In the genomic region with DNA sequence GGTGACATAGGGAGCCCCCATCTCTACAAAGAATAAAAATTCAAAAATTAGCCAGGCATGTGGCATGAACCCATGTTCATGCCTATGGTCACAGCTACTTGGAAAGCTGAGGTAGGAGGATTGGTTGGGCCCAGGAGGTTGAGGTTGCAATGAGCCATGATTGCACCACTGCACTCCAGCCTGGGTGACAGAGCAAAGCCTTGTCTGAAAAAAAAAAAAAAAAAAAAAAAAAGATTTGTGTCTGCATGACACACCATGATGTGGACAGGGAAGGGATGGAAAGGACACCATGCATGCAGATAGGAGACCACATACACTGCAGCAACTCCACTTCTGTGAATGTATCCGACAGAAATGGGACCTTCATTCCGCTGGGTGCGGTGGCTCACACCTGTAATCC, we compare ENCODE assay signal across 25 cellular contexts. TPM values are rescaled to one million over a fixed set of nuclear protein-coding genes. Genes with fewer than 3 reads are reported as not detected.
A peak's percentile ranks its signal among the peaks of the same experiment; 100 is the strongest.
DNase-seq lines count a peak whose midpoint lies in the region; ATAC-seq, FAIRE-seq and TF ChIP-seq lines count a peak whose summit lies in the region.
"Had no signal": no experiment of that assay in that cellular context is flagged by ENCODE, and none has a peak within 500 bp of the region (broad histone marks: within the 10 kb centered on the region; RNA-seq: fewer than 3 reads in every experiment).

No MANE protein-coding gene starts in this region.

- H3K27me3 Mint-ChIP-seq in activated naive CD4-positive, alpha-beta T cell treated with anti-CD3 and anti-CD28 coated beads, Interleukin-2, amount 10 ng/mL, durations not matched to agents 7 days and 5 days: peaks cover 20% of the 10 kb centered on the region
- H3K27me3 Mint-ChIP-seq in activated CD8-positive, alpha-beta T cell treated with anti-CD3 and anti-CD28 coated beads for 36 hours: peaks cover 7% of the 10 kb centered on the region

- CTCF ChIA-PET in activated naive CD4-positive, alpha-beta T cell treated with anti-CD3 and anti-CD28 coated beads, Interleukin-2, amount 10 ng/mL, durations not matched to agents 7 days and 5 days (lab: Charles Lee): interaction anchor here (0.7 kb wide), 1 partner anchor 334 kb away, joined by 3 read pairs; no protein-coding TSS in a partner anchor
- CTCF ChIA-PET in activated CD8-positive, alpha-beta T cell treated with anti-CD3 and anti-CD28 coated beads for 36 hours (lab: Charles Lee): no interaction called here

- TF ChIP-seq CTCF in bronchial epithelial cell (IDR thresholded peaks at IDR 0.05; ENCODE audit: insufficient read depth, low read length, severe bottlenecking) (no peak), neutrophil (IDR thresholded peaks at IDR 0.05) (no peak)
- no peak for TF ChIP-seq CTCF in activated CD8-positive, alpha-beta T cell treated with anti-CD3 and anti-CD28 coated beads for 36 hours (IDR thresholded peaks at IDR 0.05)

- POLR2A ChIA-PET in activated CD8-positive, alpha-beta T cell treated with anti-CD3 and anti-CD28 coated beads for 36 hours (lab: Charles Lee): no interaction called here

- no peaks in the 10 kb centered on the region for H3K9me3 Mint-ChIP-seq in activated naive CD4-positive, alpha-beta T cell treated with anti-CD3 and anti-CD28 coated beads, Interleukin-2, amount 10 ng/mL, durations not matched to agents 7 days and 5 days
- no peaks in the 10 kb centered on the region for H3K9me3 Mint-ChIP-seq in activated CD8-positive, alpha-beta T cell treated with anti-CD3 and anti-CD28 coated beads for 36 hours
- H3K9me3 Mint-ChIP-seq: activated B cell treated with CpG ODN at 0.5 μM for 24 hours; activated naive CD8-positive, alpha-beta T cell treated with anti-CD3 and anti-CD28 coated beads, Interleukin-2, amount 50 U/mL, for 24 hours; CD8-positive, alpha-beta memory T cell had no signal

- no peak overlapping the region for H3K4me3 Mint-ChIP-seq in activated naive CD4-positive, alpha-beta T cell treated with anti-CD3 and anti-CD28 coated beads, Interleukin-2, amount 10 ng/mL, durations not matched to agents 7 days and 5 days
- no peak overlapping the region for H3K4me3 Mint-ChIP-seq in activated CD8-positive, alpha-beta T cell treated with anti-CD3 and anti-CD28 coated beads for 36 hours
- H3K4me3 Mint-ChIP-seq: activated B cell treated with CpG ODN at 0.5 μM for 24 hours; activated naive CD8-positive, alpha-beta T cell treated with anti-CD3 and anti-CD28 coated beads, Interleukin-2, amount 50 U/mL, for 24 hours; CD8-positive, alpha-beta memory T cell had no signal

- H3K27me3 ChIP-seq in bronchial epithelial cell (ENCODE audit: control insufficient read depth, insufficient read depth, low read length) (no peaks in the 10 kb centered on the region), neutrophil (no peaks in the 10 kb centered on the region)
- H3K27me3 ChIP-seq: body of pancreas, stomach, transverse colon had no signal

- ATAC-seq in activated CD8-positive, alpha-beta T cell treated with anti-CD3 and anti-CD28 coated beads for 36 hours: no peak
- ATAC-seq: activated naive CD8-positive, alpha-beta T cell treated with anti-CD3 and anti-CD28 coated beads, Interleukin-2, amount 50 U/mL, for 24 hours; body of pancreas had no signal

- H3K4me1 Mint-ChIP-seq in activated naive CD4-positive, alpha-beta T cell treated with anti-CD3 and anti-CD28 coated beads, Interleukin-2, amount 10 ng/mL, durations not matched to agents 7 days and 5 days: peaks cover 5% of the 10 kb centered on the region
- H3K4me1 Mint-ChIP-seq in activated CD8-positive, alpha-beta T cell treated with anti-CD3 and anti-CD28 coated beads for 36 hours (ENCODE audit: low read depth): no peaks in the 10 kb centered on the region
- H3K4me1 Mint-ChIP-seq: activated B cell treated with CpG ODN at 0.5 μM for 24 hours; CD8-positive, alpha-beta memory T cell had no signal

- H3K36me3 ChIP-seq in bronchial epithelial cell (ENCODE audit: control insufficient read depth, insufficient read depth, low read length): no peaks in the 10 kb centered on the region
- H3K36me3 ChIP-seq in neutrophil: no peaks in the 10 kb centered on the region
- H3K36me3 ChIP-seq: esophagus muscularis mucosa, stomach, transverse colon had no signal

- intact Hi-C loops in activated CD8-positive, alpha-beta T cell treated with anti-CD3 and anti-CD28 coated beads for 36 hours (cut with micrococcal nuclease): no loop called here

- H3K4me3 ChIP-seq in bronchial epithelial cell (ENCODE audit: low read depth, low read length) (no peak overlapping the region), neutrophil (ENCODE audit: low read depth in 1 of 2, low read length in 1 of 2) (no peak overlapping the region)
- H3K4me3 ChIP-seq: body of pancreas, esophagus muscularis mucosa, stomach, transverse colon had no signal

- peaks cover 54 to 66% of the 10 kb centered on the region in 2 experiments for H3K4me1 ChIP-seq in neutrophil (ENCODE audit: control insufficient read depth in 1 of 2, insufficient read depth in 1 of 2, low read depth in 1 of 2, low read length in 1 of 2)

- H3K27ac ChIP-seq in neutrophil: peak overlapping the region; percentile 25
- H3K27ac ChIP-seq: body of pancreas, esophagus muscularis mucosa, stomach, transverse colon had no signal

- FAIRE-seq in bronchial epithelial cell (lab: Jason Lieb, UNC): no peak
- FAIRE-seq in GM19239 (lab: Jason Lieb, UNC): no peak
- FAIRE-seq: kidney had no signal

- DNase-seq in HCEC 1CT: peak; percentile 29
- DNase-seq in MV-4-11 (lab: John Stamatoyannopoulos, UW): peak; percentile 84
- DNase-seq in bronchial epithelial cell (ENCODE audit: low read depth): peak; percentile 81
- no peak for DNase-seq in GM19239 (ENCODE audit: insufficient read length, low spot score)
- DNase-seq in activated naive CD4-positive, alpha-beta T cell treated with anti-CD3 and anti-CD28 coated beads, Interleukin-2, amount 10 ng/mL, durations not matched to agents 7 days and 5 days: no peak
- DNase-seq in activated CD8-positive, alpha-beta T cell treated with anti-CD3 and anti-CD28 coated beads for 36 hours: no peak
- DNase-seq: activated B cell treated with CpG ODN at 0.5 μM for 24 hours; activated CD4-positive, alpha-beta T cell treated with anti-CD3 and anti-CD28 coated beads, Interleukin-2, amount 50 U/mL, for 4 hours; activated CD8-positive, alpha-beta memory T cell treated with anti-CD3 and anti-CD28 coated beads, Interleukin-2, amount 50 U/mL, for 48 hours; activated naive CD8-positive, alpha-beta T cell treated with anti-CD3 and anti-CD28 coated beads, Interleukin-2, amount 50 U/mL, for 24 hours; body of pancreas; CD8-positive, alpha-beta memory T cell; DMS53; effector CD8-positive, alpha-beta T cell; GOT3; kidney; NCI-H1694; NCI-H2171 treated with DMSO at 0.1 percent for 48 hours; OCI-M1; stimulated activated CD4-positive, alpha-beta T cell treated with anti-CD3 and anti-CD28 coated beads, Interleukin-4, amount 100 ng/mL, for 4 hours; stomach; T-helper 2 cell; transverse colon had no signal

- no peaks in the 10 kb centered on the region for H3K36me3 Mint-ChIP-seq in activated naive CD4-positive, alpha-beta T cell treated with anti-CD3 and anti-CD28 coated beads, Interleukin-2, amount 10 ng/mL, durations not matched to agents 7 days and 5 days
- H3K36me3 Mint-ChIP-seq in activated CD8-positive, alpha-beta T cell treated with anti-CD3 and anti-CD28 coated beads for 36 hours (ENCODE audit: low read depth): no peaks in the 10 kb centered on the region
- H3K36me3 Mint-ChIP-seq: CD8-positive, alpha-beta memory T cell had no signal

- H3K27ac Mint-ChIP-seq in activated naive CD4-positive, alpha-beta T cell treated with anti-CD3 and anti-CD28 coated beads, Interleukin-2, amount 10 ng/mL, durations not matched to agents 7 days and 5 days: no peak overlapping the region
- H3K27ac Mint-ChIP-seq in activated CD8-positive, alpha-beta T cell treated with anti-CD3 and anti-CD28 coated beads for 36 hours: no peak overlapping the region
- H3K27ac Mint-ChIP-seq: activated B cell treated with CpG ODN at 0.5 μM for 24 hours; activated naive CD8-positive, alpha-beta T cell treated with anti-CD3 and anti-CD28 coated beads, Interleukin-2, amount 50 U/mL, for 24 hours; CD8-positive, alpha-beta memory T cell had no signal

- H3K9me3 ChIP-seq in neutrophil: no peaks in the 10 kb centered on the region
- H3K9me3 ChIP-seq: body of pancreas, esophagus muscularis mucosa, stomach, transverse colon had no signal

RNA-seq across cellular contexts. Expression of a gene that starts 34.0 kb away (rescaled TPM):
- 79.0 and 129 TPM in 2 replicates for total RNA-seq in bronchial epithelial cell
- total RNA-seq in activated CD8-positive, alpha-beta T cell treated with anti-CD3 and anti-CD28 coated beads for 36 hours: under 1 TPM; 0.36 to 0.51 TPM

RNA-seq across cellular contexts. Expression of a gene that starts 55.5 kb away (rescaled TPM):
- 68.4 and 76.1 TPM in 2 replicates for total RNA-seq in bronchial epithelial cell
- 10 to 100 TPM; 61.0 to 61.6 TPM for total RNA-seq in activated CD8-positive, alpha-beta T cell treated with anti-CD3 and anti-CD28 coated beads for 36 hours

RNA-seq across cellular contexts. Expression of a gene that starts 55.8 kb away (rescaled TPM):
- total RNA-seq in bronchial epithelial cell: 268 and 331 TPM in 2 replicates
- total RNA-seq in activated CD8-positive, alpha-beta T cell treated with anti-CD3 and anti-CD28 coated beads for 36 hours: 100 to 1,000 TPM; 179 to 183 TPM

RNA-seq across cellular contexts. Expression of a gene that starts 58.3 kb away (rescaled TPM):
- 19.5 and 21.6 TPM in 2 replicates for total RNA-seq in bronchial epithelial cell
- total RNA-seq in activated CD8-positive, alpha-beta T cell treated with anti-CD3 and anti-CD28 coated beads for 36 hours: 100 to 1,000 TPM; 104 to 112 TPM

RNA-seq across cellular contexts. Expression of a gene that starts 58.4 kb away (rescaled TPM):
- 37.5 and 78.2 TPM in 2 replicates for total RNA-seq in bronchial epithelial cell
- 10 to 100 TPM; 34.2 to 42.8 TPM for total RNA-seq in activated CD8-positive, alpha-beta T cell treated with anti-CD3 and anti-CD28 coated beads for 36 hours

Comparison
In these comparisons a context has a peak if more than half of its experiments do, and no peak if none do; other contexts are left out.
1. DNase-seq: peak in HCEC 1CT (single experiment), MV-4-11 (single experiment) and bronchial epithelial cell (single experiment); none in GM19239 (single experiment), activated naive CD4-positive, alpha-beta T cell treated with anti-CD3 and anti-CD28 coated beads, Interleukin-2, amount 10 ng/mL, durations not matched to agents 7 days and 5 days (single experiment) and activated CD8-positive, alpha-beta T cell treated with anti-CD3 and anti-CD28 coated beads for 36 hours (single experiment).
2. RNA of a gene that starts 34.0 kb away (total RNA-seq): 79.0 to 129 TPM in bronchial epithelial cell; 0.36 to 0.51 TPM in activated CD8-positive, alpha-beta T cell treated with anti-CD3 and anti-CD28 coated beads for 36 hours; every median in the first group is over 10 times any median in the second.